Comparison of ENCODE assay signal across 19 cellular contexts in genomic region chr7:1559626-1560590, GRCh38. TPM values are rescaled to one million over a fixed set of nuclear protein-coding genes. Genes with fewer than 3 reads are reported as not detected.
DNase-seq lines count a peak whose midpoint lies in the region; ATAC-seq, FAIRE-seq and TF ChIP-seq lines count a peak whose summit lies in the region.
"Had no signal": no experiment of that assay in that cellular context is flagged by ENCODE, and none has a peak within 500 bp of the region (broad histone marks: within the 10 kb centered on the region; RNA-seq: fewer than 3 reads in every experiment).

No MANE protein-coding gene starts in this region.

- POLR2A ChIA-PET in MCF 10A (lab: Yijun Ruan, JAX): interaction anchor here (0.6 to 1.8 kb wide), 5 partner anchors 11 to 53 kb away, joined by 3 to 18 read pairs (median 3); partner anchors contain the start of gene PSMG3

- peak; percentile 14 for DNase-seq in activated CD8-positive, alpha-beta memory T cell treated with anti-CD3 and anti-CD28 coated beads, Interleukin-2, amount 50 U/mL, for 4 hours
- DNase-seq in activated CD8-positive, alpha-beta memory T cell treated with anti-CD3 and anti-CD28 coated beads, Interleukin-2, amount 10 ng/mL, durations not matched to agents 7 days and 5 days: no peak
- DNase-seq in MCF 10A (ENCODE audit: unreplicated experiment) (peak; percentile 51), kidney (peak; percentile 66), type B pancreatic cell (ENCODE audit: extremely low spot score, unreplicated experiment) (peak; percentile 68), DMS 273 treated with DMSO at 0.1 percent for 48 hours (lab: John Stamatoyannopoulos, UW) (no peak), medulla oblongata (ENCODE audit: extremely low spot score) (no peak)
- DNase-seq: activated CD4-positive, alpha-beta T cell treated with anti-CD3 and anti-CD28 coated beads for 36 hours; activated effector memory CD4-positive, alpha-beta T cell treated with Interleukin-2 at 50 U/mL for 16 hours; adrenal gland; C1 segment of cervical spinal cord; occipital lobe had no signal

- TF ChIP-seq CTCF in MCF 10A (IDR thresholded peaks at IDR 0.05; ENCODE audit: unreplicated experiment): no peak
- TF ChIP-seq CTCF in kidney (IDR thresholded peaks at IDR 0.05; ENCODE audit: borderline replicate concordance, extremely low read depth, insufficient read depth): no peak
- TF ChIP-seq CTCF in type B pancreatic cell (conservative IDR thresholded peaks at IDR 0.05): no peak

- BruUV-seq in MCF 10A (replicated peaks; lab: Mats Ljungman, UMichigan): no TSS peak

- CTCF ChIA-PET in activated CD8-positive, alpha-beta memory T cell treated with anti-CD3 and anti-CD28 coated beads, Interleukin-2, amount 10 ng/mL, durations not matched to agents 7 days and 5 days (lab: Charles Lee): no interaction called here
- CTCF ChIA-PET in MCF 10A (lab: Yijun Ruan, JAX): no interaction called here

- H3K4me3 ChIP-seq in kidney (ENCODE audit: low read length in 2 of 2): no peak overlapping the region
- H3K4me3 ChIP-seq: adrenal gland, cardiac muscle cell, GM12878, Peyer's patch, transverse colon had no signal

- H3K9me3 ChIP-seq in kidney (ENCODE audit: control insufficient read depth in 1 of 2, low read length in 2 of 2): no peaks in the 10 kb centered on the region
- H3K9me3 ChIP-seq: adrenal gland, Peyer's patch, transverse colon had no signal

- no peaks in the 10 kb centered on the region for H3K36me3 ChIP-seq in kidney (ENCODE audit: control insufficient read depth in 1 of 2, insufficient read depth in 2 of 2, low read length in 2 of 2)
- H3K36me3 ChIP-seq: adrenal gland, cardiac muscle cell, Peyer's patch, transverse colon had no signal

- no peak for ATAC-seq in activated CD8-positive, alpha-beta memory T cell treated with anti-CD3 and anti-CD28 coated beads, Interleukin-2, amount 10 ng/mL, durations not matched to agents 7 days and 5 days
- no peak for ATAC-seq in HG03378 (IDR thresholded peaks at IDR 0.05; ENCODE audit: unreplicated experiment)
- ATAC-seq: activated CD4-positive, alpha-beta T cell treated with anti-CD3 and anti-CD28 coated beads for 36 hours; GM12878 had no signal

- no peak for FAIRE-seq in kidney (lab: Jason Lieb, UNC)
- FAIRE-seq: GM12878, GM19239, TTC549 had no signal

- no peaks in the 10 kb centered on the region for H3K27me3 Mint-ChIP-seq in activated CD8-positive, alpha-beta memory T cell treated with anti-CD3 and anti-CD28 coated beads, Interleukin-2, amount 10 ng/mL, durations not matched to agents 7 days and 5 days
- no peaks in the 10 kb centered on the region for H3K27me3 Mint-ChIP-seq in MCF 10A (ENCODE audit: insufficient read depth, unreplicated experiment)
- H3K27me3 Mint-ChIP-seq in type B pancreatic cell: no peaks in the 10 kb centered on the region
- H3K27me3 Mint-ChIP-seq: activated CD4-positive, alpha-beta T cell treated with anti-CD3 and anti-CD28 coated beads for 36 hours had no signal

- intact Hi-C loops in MCF 10A (cut with micrococcal nuclease): no loop called here
- intact Hi-C loops in kidney (cut with DNase I): no loop called here

- H3K4me1 ChIP-seq in kidney (ENCODE audit: control insufficient read depth in 1 of 2, insufficient read depth in 1 of 2, low read depth in 1 of 2, low read length in 2 of 2): peaks cover 11 to 17% of the 10 kb centered on the region in 2 donors

- no peak overlapping the region for H3K27ac Mint-ChIP-seq in activated CD8-positive, alpha-beta memory T cell treated with anti-CD3 and anti-CD28 coated beads, Interleukin-2, amount 10 ng/mL, durations not matched to agents 7 days and 5 days
- H3K27ac Mint-ChIP-seq in MCF 10A (ENCODE audit: low read depth, unreplicated experiment) (no peak overlapping the region), type B pancreatic cell (no peak overlapping the region)
- H3K27ac Mint-ChIP-seq: activated CD4-positive, alpha-beta T cell treated with anti-CD3 and anti-CD28 coated beads for 36 hours had no signal

- no peaks in the 10 kb centered on the region for H3K36me3 Mint-ChIP-seq in activated CD8-positive, alpha-beta memory T cell treated with anti-CD3 and anti-CD28 coated beads, Interleukin-2, amount 10 ng/mL, durations not matched to agents 7 days and 5 days
- peaks cover 5% of the 10 kb centered on the region for H3K36me3 Mint-ChIP-seq in MCF 10A (ENCODE audit: insufficient read depth, unreplicated experiment)
- H3K36me3 Mint-ChIP-seq in type B pancreatic cell: no peaks in the 10 kb centered on the region

- H3K4me3 Mint-ChIP-seq in activated CD8-positive, alpha-beta memory T cell treated with anti-CD3 and anti-CD28 coated beads, Interleukin-2, amount 10 ng/mL, durations not matched to agents 7 days and 5 days: no peak overlapping the region
- H3K4me3 Mint-ChIP-seq in MCF 10A (ENCODE audit: unreplicated experiment) (no peak overlapping the region), type B pancreatic cell (no peak overlapping the region)
- H3K4me3 Mint-ChIP-seq: activated CD4-positive, alpha-beta T cell treated with anti-CD3 and anti-CD28 coated beads for 36 hours had no signal

- H3K9me3 Mint-ChIP-seq in activated CD8-positive, alpha-beta memory T cell treated with anti-CD3 and anti-CD28 coated beads, Interleukin-2, amount 10 ng/mL, durations not matched to agents 7 days and 5 days (ENCODE audit: low read depth): no peaks in the 10 kb centered on the region
- no peaks in the 10 kb centered on the region for H3K9me3 Mint-ChIP-seq in MCF 10A (ENCODE audit: unreplicated experiment)
- H3K9me3 Mint-ChIP-seq in type B pancreatic cell: no peaks in the 10 kb centered on the region

- H3K9ac ChIP-seq in kidney (ENCODE audit: low read length in 2 of 2): no peak overlapping the region

- no peaks in the 10 kb centered on the region for H3K4me1 Mint-ChIP-seq in activated CD8-positive, alpha-beta memory T cell treated with anti-CD3 and anti-CD28 coated beads, Interleukin-2, amount 10 ng/mL, durations not matched to agents 7 days and 5 days
- H3K4me1 Mint-ChIP-seq in MCF 10A (ENCODE audit: insufficient read depth, unreplicated experiment) (peaks cover 25% of the 10 kb centered on the region), type B pancreatic cell (ENCODE audit: unreplicated experiment) (peaks cover 19% of the 10 kb centered on the region)
- H3K4me1 Mint-ChIP-seq: activated CD4-positive, alpha-beta T cell treated with anti-CD3 and anti-CD28 coated beads for 36 hours had no signal

- no peak overlapping the region for H3K27ac ChIP-seq in kidney (ENCODE audit: low read depth in 2 of 2, low read length in 2 of 2)
- H3K27ac ChIP-seq: adrenal gland, cardiac muscle cell, Peyer's patch, transverse colon had no signal

RNA-seq across cellular contexts. Expression of gene TMEM184A, which starts 3.9 kb away (rescaled TPM):
- total RNA-seq in activated CD8-positive, alpha-beta memory T cell treated with anti-CD3 and anti-CD28 coated beads, Interleukin-2, amount 10 ng/mL, durations not matched to agents 7 days and 5 days: not detected
- total RNA-seq in MCF 10A (2022) (9.0 and 14.2 TPM in 2 replicates), kidney (11.0 TPM), type B pancreatic cell (ENCODE audit: low replicate concordance) (6.6 and 7.6 TPM in 2 replicates)
- polyA plus RNA-seq in kidney (ENCODE audit: insufficient read depth, low read depth, low replicate concordance): 6.8 TPM
- total RNA-seq: occipital lobe had no signal

RNA-seq across cellular contexts. Expression of gene PSMG3, which starts 9.9 kb away (rescaled TPM):
- total RNA-seq in activated CD8-positive, alpha-beta memory T cell treated with anti-CD3 and anti-CD28 coated beads, Interleukin-2, amount 10 ng/mL, durations not matched to agents 7 days and 5 days: 10 to 100 TPM; 37.2 to 37.9 TPM
- total RNA-seq in MCF 10A (2022) (38.2 and 42.1 TPM in 2 replicates), kidney (29.7 TPM), type B pancreatic cell (ENCODE audit: low replicate concordance) (27.0 and 35.2 TPM in 2 replicates)
- polyA plus RNA-seq in kidney (ENCODE audit: insufficient read depth, low read depth, low replicate concordance): 66.6 TPM

RNA-seq across cellular contexts. Expression of gene MAFK, which starts 29.4 kb away (rescaled TPM):
- total RNA-seq in activated CD8-positive, alpha-beta memory T cell treated with anti-CD3 and anti-CD28 coated beads, Interleukin-2, amount 10 ng/mL, durations not matched to agents 7 days and 5 days: 10 to 100 TPM; 22.4 to 22.9 TPM
- total RNA-seq in MCF 10A (2022) (37.8 and 45.6 TPM in 2 replicates), kidney (37.0 TPM), type B pancreatic cell (ENCODE audit: low replicate concordance) (8.2 and 19.9 TPM in 2 replicates)
- polyA plus RNA-seq in kidney (ENCODE audit: insufficient read depth, low read depth, low replicate concordance): 12.9 TPM

RNA-seq across cellular contexts. Expression of gene INTS1, which starts 55.7 kb away (rescaled TPM):
- 100 to 1,000 TPM in 1 of 2 experiments, 10 to 100 TPM in 1; 97.5 to 102 TPM for total RNA-seq in activated CD8-positive, alpha-beta memory T cell treated with anti-CD3 and anti-CD28 coated beads, Interleukin-2, amount 10 ng/mL, durations not matched to agents 7 days and 5 days
- 86.3 and 93.5 TPM in 2 replicates for total RNA-seq in MCF 10A (2022)
- total RNA-seq in kidney: 91.3 TPM
- polyA plus RNA-seq in kidney (ENCODE audit: insufficient read depth, low read depth, low replicate concordance): 62.8 TPM
- 112 and 134 TPM in 2 replicates for total RNA-seq in type B pancreatic cell (ENCODE audit: low replicate concordance)

Comparison
In these comparisons a context has a peak if more than half of its experiments do, and no peak if none do; other contexts are left out.
1. DNase-seq: peak in activated CD8-positive, alpha-beta memory T cell treated with anti-CD3 and anti-CD28 coated beads, Interleukin-2, amount 50 U/mL, for 4 hours (single experiment), MCF 10A (single experiment), kidney (single experiment) and type B pancreatic cell (single experiment); none in activated CD8-positive, alpha-beta memory T cell treated with anti-CD3 and anti-CD28 coated beads, Interleukin-2, amount 10 ng/mL, durations not matched to agents 7 days and 5 days (single experiment), DMS 273 treated with DMSO at 0.1 percent for 48 hours (single experiment) and medulla oblongata (single experiment).